ENCODE assay signal across 8 cellular contexts in the genomic region with DNA sequence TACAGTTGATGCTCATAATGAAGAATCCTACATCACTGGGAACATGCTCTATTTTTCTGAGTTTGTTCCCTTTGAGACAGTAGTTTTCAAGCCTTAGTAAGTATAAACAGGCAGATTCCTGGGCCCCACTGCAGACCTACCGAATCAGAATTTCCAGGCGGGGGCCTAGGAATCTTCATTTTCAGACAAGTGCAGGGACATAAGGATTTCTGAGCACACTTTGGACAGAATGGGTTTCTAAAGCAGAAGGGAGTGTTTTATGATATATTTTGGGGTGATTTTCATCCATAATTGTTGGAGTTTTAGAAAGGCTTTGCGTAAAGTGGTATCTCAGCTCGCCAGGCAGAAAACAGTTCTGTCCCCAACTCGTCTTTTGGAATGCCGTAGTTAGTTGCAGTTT. TPM values are rescaled to one million over a fixed set of nuclear protein-coding genes. Genes with fewer than 3 reads are reported as not detected.
DNase-seq lines count a peak whose midpoint lies in the region; ATAC-seq and TF ChIP-seq lines count a peak whose summit lies in the region.
"Not testable (repeated sequence)": the region's sequence is repeated elsewhere in the genome, so short reads cannot be mapped to it uniquely, and the experiment has no call there.

No MANE protein-coding gene starts in this region.

- H3K27me3 Mint-ChIP-seq in activated naive CD8-positive, alpha-beta T cell treated with anti-CD3 and anti-CD28 coated beads for 36 hours: peaks cover 20% of the 10 kb centered on the region
- peaks cover 27% of the 10 kb centered on the region for H3K27me3 Mint-ChIP-seq in endodermal cell (ENCODE audit: insufficient read depth)

- not testable (repeated sequence) for H3K36me3 ChIP-seq in MM.1S (replicated peaks; ENCODE audit: insufficient read depth, low read length); rectal smooth muscle tissue (ENCODE audit: control insufficient read depth, insufficient read depth, low read length)
- H3K36me3 ChIP-seq in endodermal cell (ENCODE audit: control insufficient read depth, insufficient read depth, low read length) (peaks cover 44% of the 10 kb centered on the region), mesodermal cell (ENCODE audit: control insufficient read depth, insufficient read depth, low read length) (peaks cover 46% of the 10 kb centered on the region)

- 82 to 100% methylated on average over 1 to 6 of the region's 6 CpGs for WGBS in endodermal cell (ENCODE audit: insufficient coverage in 1 of 2, insufficient read length in 1 of 2), 2 experiments
- WGBS in mesodermal cell (ENCODE audit: insufficient coverage in 2 of 2), 2 experiments: 75 to 89% methylated on average over 3 to 4 of the region's 6 CpGs

- not testable (repeated sequence) for H3K27ac ChIP-seq in MM.1S (ENCODE audit: low read length); endodermal cell (ENCODE audit: low read depth, low read length); mesodermal cell (ENCODE audit: low read depth, low read length, severe bottlenecking); rectal smooth muscle tissue (ENCODE audit: low read depth, low read length)

- peak overlapping the region; percentile 1; the same call in 1 of the 2 replicates for H3K4me2 ChIP-seq in MM.1S (ENCODE audit: low read depth, low read length)

- peaks cover 33% of the 10 kb centered on the region for H3K79me2 ChIP-seq in MM.1S (ENCODE audit: low read length)

- not testable (repeated sequence) for H3K9me2 ChIP-seq in MM.1S (replicated peaks; ENCODE audit: insufficient read depth, low read length)

- not testable (repeated sequence) for H3K27ac Mint-ChIP-seq in activated naive CD8-positive, alpha-beta T cell treated with anti-CD3 and anti-CD28 coated beads for 36 hours; endodermal cell

- DNase-seq in AG10803 (ENCODE audit: low read depth); MM.1S; activated naive CD8-positive, alpha-beta T cell treated with anti-CD3 and anti-CD28 coated beads for 36 hours; endodermal cell: not testable (repeated sequence)

- peak overlapping the region; percentile 82 for H3K4me3 Mint-ChIP-seq in activated naive CD8-positive, alpha-beta T cell treated with anti-CD3 and anti-CD28 coated beads for 36 hours
- peak overlapping the region; percentile 6 for H3K4me3 Mint-ChIP-seq in endodermal cell

- H3K27me3 ChIP-seq in MM.1S (replicated peaks; ENCODE audit: insufficient read depth, low read length); endodermal cell (ENCODE audit: control insufficient read depth, insufficient read depth, low read length, poor library complexity, severe bottlenecking); rectal smooth muscle tissue (ENCODE audit: control insufficient read depth, insufficient read depth, low read length): not testable (repeated sequence)

- not testable (repeated sequence) for H3K4me1 ChIP-seq in MM.1S (ENCODE audit: low read length); endodermal cell (ENCODE audit: control insufficient read depth, insufficient read depth, low read length); mesodermal cell (ENCODE audit: control insufficient read depth, insufficient read depth, low read length, poor library complexity, severe bottlenecking); rectal smooth muscle tissue (ENCODE audit: control insufficient read depth, insufficient read depth, low read length)

- peak; percentile 0 for ATAC-seq in GM19351 (IDR thresholded peaks at IDR 0.05; ENCODE audit: unreplicated experiment)

- H3K4me3 ChIP-seq in AG10803 (ENCODE audit: low read length) (peak overlapping the region; percentile 35), WI38 (ENCODE audit: low read depth, low read length) (peak overlapping the region; percentile 28), endodermal cell (ENCODE audit: low read length) (peak overlapping the region; percentile 54), mesodermal cell (ENCODE audit: extremely low read depth, insufficient read depth, low read length, poor library complexity, severe bottlenecking) (peak overlapping the region; percentile 18), rectal smooth muscle tissue (ENCODE audit: low read length) (peak overlapping the region; percentile 8)
- not testable (repeated sequence) for H3K4me3 ChIP-seq in MM.1S (ENCODE audit: low read length)

- not testable (repeated sequence) for H3F3A ChIP-seq in MM.1S (ENCODE audit: insufficient read depth, low read length)

- not testable (repeated sequence) for H3K9me3 ChIP-seq in MM.1S (replicated peaks; ENCODE audit: insufficient read depth, low read length); endodermal cell (ENCODE audit: control insufficient read depth, low read length); mesodermal cell (ENCODE audit: control insufficient read depth, low read length)

- H4K20me1 ChIP-seq in MM.1S (ENCODE audit: insufficient read depth, low read length): not testable (repeated sequence)

- H3K36me3 Mint-ChIP-seq in activated naive CD8-positive, alpha-beta T cell treated with anti-CD3 and anti-CD28 coated beads for 36 hours: peaks cover 30% of the 10 kb centered on the region
- peaks cover 28% of the 10 kb centered on the region for H3K36me3 Mint-ChIP-seq in endodermal cell (ENCODE audit: low read depth)

- H3K4me1 Mint-ChIP-seq in activated naive CD8-positive, alpha-beta T cell treated with anti-CD3 and anti-CD28 coated beads for 36 hours: peaks cover 26% of the 10 kb centered on the region
- peaks cover 13% of the 10 kb centered on the region for H3K4me1 Mint-ChIP-seq in endodermal cell

- not testable (repeated sequence) for H2AFZ ChIP-seq in MM.1S (ENCODE audit: low read length)

- not testable (repeated sequence) for H3K9ac ChIP-seq in MM.1S (ENCODE audit: low read length); endodermal cell (ENCODE audit: extremely low read depth, low read length, poor library complexity, severe bottlenecking); rectal smooth muscle tissue (ENCODE audit: low read length)

- not testable (repeated sequence) for H3K9me3 Mint-ChIP-seq in activated naive CD8-positive, alpha-beta T cell treated with anti-CD3 and anti-CD28 coated beads for 36 hours; endodermal cell

- not testable (repeated sequence) for TF ChIP-seq CTCF in AG10803 (conservative IDR thresholded peaks at IDR 0.05; ENCODE audit: low read length); MM.1S (IDR thresholded peaks at IDR 0.05; ENCODE audit: low read length); WI38 (IDR thresholded peaks at IDR 0.05; ENCODE audit: low read depth, low read length); endodermal cell (conservative IDR thresholded peaks at IDR 0.05)

RNA-seq across cellular contexts. Expression of gene KIAA1586, which starts 1.4 kb away (rescaled TPM):
- 10 to 100 TPM; 15.9 to 17.1 TPM for total RNA-seq in activated naive CD8-positive, alpha-beta T cell treated with anti-CD3 and anti-CD28 coated beads for 36 hours
- 10 to 100 TPM; 18.7 to 21.5 TPM for total RNA-seq in endodermal cell
- 22.2 TPM for polyA plus RNA-seq in endodermal cell (2013, experiment 1 of 2)
- polyA plus RNA-seq in endodermal cell (2013, experiment 2 of 2): 19.5 TPM
- 15.3 TPM for polyA plus RNA-seq in mesodermal cell (2013, experiment 1 of 2)
- 14.7 TPM for polyA plus RNA-seq in mesodermal cell (2013, experiment 2 of 2)

RNA-seq across cellular contexts. Expression of gene ZNF451, which starts 42.1 kb away (rescaled TPM):
- 10 to 100 TPM; 47.5 to 52.3 TPM for total RNA-seq in activated naive CD8-positive, alpha-beta T cell treated with anti-CD3 and anti-CD28 coated beads for 36 hours
- 10 to 100 TPM; 58.1 to 72.5 TPM for total RNA-seq in endodermal cell
- 39.9 TPM for polyA plus RNA-seq in endodermal cell (2013, experiment 1 of 2)
- 40.2 TPM for polyA plus RNA-seq in endodermal cell (2013, experiment 2 of 2)
- polyA plus RNA-seq in mesodermal cell (2013, experiment 1 of 2): 40.3 TPM
- 43.0 TPM for polyA plus RNA-seq in mesodermal cell (2013, experiment 2 of 2)
